28 cellular contexts compared by ENCODE assay signal in the genomic region with DNA sequence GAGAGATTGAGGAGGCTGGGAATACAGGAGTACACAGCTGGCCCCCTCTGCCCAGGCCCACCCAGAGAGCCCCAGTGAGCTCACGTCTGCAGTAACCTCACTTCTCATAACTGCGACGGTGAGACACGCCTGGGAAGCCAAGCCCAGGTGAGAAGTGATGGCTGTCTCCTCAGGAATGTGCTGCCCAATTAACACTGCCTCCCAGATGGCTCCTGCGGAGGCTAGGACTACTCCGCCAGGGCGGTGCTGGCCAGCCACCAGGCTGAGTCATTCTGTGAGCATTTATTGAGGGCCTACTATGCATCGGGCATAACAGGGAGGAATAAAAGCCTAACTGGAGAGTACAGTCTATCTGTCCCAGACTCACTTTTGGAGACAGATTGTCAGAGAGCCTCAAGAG. TPM values are rescaled to one million over a fixed set of nuclear protein-coding genes. Genes with fewer than 3 reads are reported as not detected.
DNase-seq lines count a peak whose midpoint lies in the region; ATAC-seq, FAIRE-seq and TF ChIP-seq lines count a peak whose summit lies in the region.
"Had no signal": no experiment of that assay in that cellular context is flagged by ENCODE, and none has a peak within 500 bp of the region (broad histone marks: within the 10 kb centered on the region; RNA-seq: fewer than 3 reads in every experiment).

No MANE protein-coding gene starts in this region.

- no peak overlapping the region for H3K27ac ChIP-seq in H1 (ENCODE audit: low read depth, low read length)
- no peak overlapping the region for H3K27ac ChIP-seq in lower lobe of right lung
- no peak overlapping the region for H3K27ac ChIP-seq in uterus
- H3K27ac ChIP-seq: dorsolateral prefrontal cortex, right lobe of liver had no signal

- H2AK5ac ChIP-seq in H1 (ENCODE audit: low read depth, low read length): no peak overlapping the region

- TF ChIP-seq POLR2A in H1 (IDR thresholded peaks at IDR 0.05; ENCODE audit: control extremely low read depth in 1 of 2, low read depth in 2 of 2, low read length in 2 of 2) (no peak), uterus (IDR thresholded peaks at IDR 0.05) (no peak)

- no peak overlapping the region for H2AFZ ChIP-seq in H1 (ENCODE audit: low read length)

- H3K36me3 ChIP-seq in H1 (ENCODE audit: control insufficient read depth in 2 of 4, insufficient read depth in 4 of 4, low read length in 3 of 4) (no peaks in the 10 kb centered on the region), lower lobe of right lung (no peaks in the 10 kb centered on the region), uterus (no peaks in the 10 kb centered on the region)
- H3K36me3 ChIP-seq: right lobe of liver had no signal

- peaks cover 14% of the 10 kb centered on the region for H3K4me1 Mint-ChIP-seq in type B pancreatic cell (ENCODE audit: unreplicated experiment)
- peaks cover 12% of the 10 kb centered on the region for H3K4me1 Mint-ChIP-seq in activated CD4-positive, alpha-beta T cell treated with anti-CD3 and anti-CD28 coated beads, Interleukin-2, amount 10 ng/mL, durations not matched to agents 24 days and 14 days
- H3K4me1 Mint-ChIP-seq: central memory CD8-positive, alpha-beta T cell; stimulated activated memory B cell treated with anti-CD40 and anti-IgM and Interleukin-4, amounts not matched to agents 10 μg/mL and 1 μg/mL and 100 μg/mL, for 72 hours had no signal

- H3K79me2 ChIP-seq in H1 (ENCODE audit: control insufficient read depth in 1 of 2, insufficient read depth in 2 of 2, low read length in 2 of 2): no peaks in the 10 kb centered on the region

- H4K5ac ChIP-seq in H1 (ENCODE audit: insufficient read length, low read depth, low read length): no peak overlapping the region

- peak; percentile 9 to 29 for ATAC-seq in lower lobe of right lung
- ATAC-seq: activated CD8-positive, alpha-beta T cell treated with anti-CD3 and anti-CD28 coated beads, Interleukin-2, amount 10 ng/mL, durations not matched to agents 7 days and 5 days; stimulated activated memory B cell treated with anti-CD40 and anti-IgM and Interleukin-4, amounts not matched to agents 10 μg/mL and 1 μg/mL and 100 μg/mL, for 72 hours had no signal

- peaks cover 4% of the 10 kb centered on the region for H3K27me3 Mint-ChIP-seq in type B pancreatic cell
- H3K27me3 Mint-ChIP-seq in activated CD4-positive, alpha-beta T cell treated with anti-CD3 and anti-CD28 coated beads, Interleukin-2, amount 10 ng/mL, durations not matched to agents 24 days and 14 days: peaks cover 14% of the 10 kb centered on the region

- no peak overlapping the region for H2BK120ac ChIP-seq in H1 (replicated peaks; ENCODE audit: low read depth, low read length)

- TF ChIP-seq RAD21 in Ishikawa (IDR thresholded peaks at IDR 0.05; ENCODE audit: low read depth): no peak
- no peak for TF ChIP-seq RAD21 in H1 (IDR thresholded peaks at IDR 0.05 in 1 of 2, conservative IDR thresholded peaks at IDR 0.05 in 1 of 2; ENCODE audit: low read depth in 2 of 2, low read length in 2 of 2)

- H4K91ac ChIP-seq in H1 (replicated peaks; ENCODE audit: insufficient read length, low read length): no peak overlapping the region

- no peaks in the 10 kb centered on the region for H4K20me1 ChIP-seq in H1 (replicated peaks in 1 of 2; ENCODE audit: control insufficient read depth in 1 of 2, insufficient read depth in 2 of 2, low read length in 2 of 2)

- intact Hi-C loops in lower lobe of right lung (cut with DNase I) (no loop called here), uterus (cut with DNase I; ENCODE audit: low total_unique reads) (no loop called here)
- intact Hi-C loops in activated CD4-positive, alpha-beta T cell treated with anti-CD3 and anti-CD28 coated beads, Interleukin-2, amount 10 ng/mL, durations not matched to agents 24 days and 14 days (cut with micrococcal nuclease): no loop called here

- H3K27ac Mint-ChIP-seq in type B pancreatic cell: peak overlapping the region; percentile 65
- no peak overlapping the region for H3K27ac Mint-ChIP-seq in activated CD4-positive, alpha-beta T cell treated with anti-CD3 and anti-CD28 coated beads, Interleukin-2, amount 10 ng/mL, durations not matched to agents 24 days and 14 days
- H3K27ac Mint-ChIP-seq: activated CD8-positive, alpha-beta T cell treated with anti-CD3 and anti-CD28 coated beads, Interleukin-2, amount 10 ng/mL, durations not matched to agents 7 days and 5 days; H9; progenitor cell of endocrine pancreas; stimulated activated memory B cell treated with anti-CD40 and anti-IgM and Interleukin-4, amounts not matched to agents 10 μg/mL and 1 μg/mL and 100 μg/mL, for 72 hours; T-helper 1 cell treated with Interleukin-12 subunit alpha and Interleukin-12 subunit beta and Interleukin-4 antibody, amounts not matched to agents 30 μg/mL and 1 μg/mL, for 36 hours had no signal

- CTCF ChIA-PET in H1 (lab: Charles Lee; ENCODE audit: partially characterized antibody): interaction anchor here (0.9 to 8.1 kb wide), 9 partner anchors 9 to 238 kb away, joined by 3 to 82 read pairs (median 4); a partner anchor contains a TSS

- H3K14ac ChIP-seq in H1 (ENCODE audit: insufficient read length): no peak overlapping the region

- no peak for TF ChIP-seq EP300 in Ishikawa (IDR thresholded peaks at IDR 0.05; ENCODE audit: borderline replicate concordance)
- no peak for TF ChIP-seq EP300 in H1 (IDR thresholded peaks at IDR 0.05; ENCODE audit: borderline replicate concordance in 1 of 2, low read depth in 2 of 2, low read length in 2 of 2)

- no peak overlapping the region for H2BK20ac ChIP-seq in H1 (ENCODE audit: low read length)

- H3K4me3 ChIP-seq in H1 (ENCODE audit: extremely low read depth in 1 of 4, insufficient read depth in 2 of 4, low read depth in 3 of 4, low read length in 4 of 4) (no peak overlapping the region), lower lobe of right lung (no peak overlapping the region), uterus (no peak overlapping the region)
- H3K4me3 ChIP-seq: dorsolateral prefrontal cortex, right lobe of liver had no signal

- H3K23me2 ChIP-seq in H1 (ENCODE audit: low read depth, low read length): no peaks in the 10 kb centered on the region

- H3K27me3 ChIP-seq in H1 (replicated peaks in 1 of 4; ENCODE audit: control insufficient read depth in 3 of 4, extremely low read depth in 1 of 4, insufficient read depth in 3 of 4, low read length in 3 of 4): no peaks in the 10 kb centered on the region
- no peaks in the 10 kb centered on the region for H3K27me3 ChIP-seq in lower lobe of right lung (ENCODE audit: low read depth)
- no peaks in the 10 kb centered on the region for H3K27me3 ChIP-seq in uterus
- H3K27me3 ChIP-seq: right lobe of liver had no signal

- DNase-seq in H1 (ENCODE audit: low read depth in 1 of 2, low spot score in 2 of 2) (no peak), lower lobe of right lung (no peak), type B pancreatic cell (ENCODE audit: extremely low spot score, unreplicated experiment) (no peak), T1000 (lab: John Stamatoyannopoulos, UW) (no peak), uterus (no peak)
- DNase-seq in activated CD4-positive, alpha-beta T cell treated with anti-CD3 and anti-CD28 coated beads, Interleukin-2, amount 10 ng/mL, durations not matched to agents 24 days and 14 days: no peak
- DNase-seq: activated CD4-positive, alpha-beta T cell treated with anti-CD3 and anti-CD28 coated beads for 1 hour; activated CD8-positive, alpha-beta T cell treated with anti-CD3 and anti-CD28 coated beads, Interleukin-2, amount 10 ng/mL, durations not matched to agents 7 days and 5 days; dorsolateral prefrontal cortex; H9; KG1; kidney; NCI-H1436 treated with DMSO at 0.1 percent for 48 hours; NCI-H2107; NCI-H446; NCI-H82; right lobe of liver; SK-N-SH; stimulated activated CD4-positive, alpha-beta T cell treated with anti-CD3 and anti-CD28 coated beads, Interleukin-4, amount 100 ng/mL, for 4 hours; substantia nigra had no signal

- H3K18ac ChIP-seq in H1 (ENCODE audit: extremely low read depth, low read length): no peak overlapping the region

- H3K9me3 Mint-ChIP-seq in type B pancreatic cell: no peaks in the 10 kb centered on the region
- H3K9me3 Mint-ChIP-seq in activated CD4-positive, alpha-beta T cell treated with anti-CD3 and anti-CD28 coated beads, Interleukin-2, amount 10 ng/mL, durations not matched to agents 24 days and 14 days: peaks cover 5% of the 10 kb centered on the region
- H3K9me3 Mint-ChIP-seq: central memory CD8-positive, alpha-beta T cell; stimulated activated memory B cell treated with anti-CD40 and anti-IgM and Interleukin-4, amounts not matched to agents 10 μg/mL and 1 μg/mL and 100 μg/mL, for 72 hours had no signal

- H3K36me3 Mint-ChIP-seq in type B pancreatic cell: no peaks in the 10 kb centered on the region
- peaks cover 3% of the 10 kb centered on the region for H3K36me3 Mint-ChIP-seq in activated CD4-positive, alpha-beta T cell treated with anti-CD3 and anti-CD28 coated beads, Interleukin-2, amount 10 ng/mL, durations not matched to agents 24 days and 14 days (ENCODE audit: low read depth)
- H3K36me3 Mint-ChIP-seq: stimulated activated memory B cell treated with anti-CD40 and anti-IgM and Interleukin-4, amounts not matched to agents 10 μg/mL and 1 μg/mL and 100 μg/mL, for 72 hours had no signal

- H3K79me1 ChIP-seq in H1 (ENCODE audit: low read depth, low read length): no peaks in the 10 kb centered on the region

- H3K9ac ChIP-seq in H1 (replicated peaks in 1 of 4; ENCODE audit: extremely low read depth in 1 of 4, low read depth in 3 of 4, low read length in 3 of 4): no peak overlapping the region
- H3K9ac ChIP-seq: SK-N-SH had no signal

- H2BK12ac ChIP-seq in H1 (ENCODE audit: low read depth, low read length): no peak overlapping the region

- POLR2A ChIA-PET in H1 (lab: Charles Lee; ENCODE audit: partially characterized antibody): no interaction called here

- peaks cover 17% of the 10 kb centered on the region in 2 experiments for H3K9me3 ChIP-seq in H1 (ENCODE audit: insufficient read depth in 2 of 2, low read depth in 1 of 2, low read length in 1 of 2)
- H3K9me3 ChIP-seq in lower lobe of right lung: no peaks in the 10 kb centered on the region
- no peaks in the 10 kb centered on the region for H3K9me3 ChIP-seq in uterus
- H3K9me3 ChIP-seq: right lobe of liver, SK-N-SH had no signal

- H3K4me2 ChIP-seq in H1 (ENCODE audit: insufficient read depth in 1 of 2, low read depth in 2 of 2, low read length in 2 of 2): no peak overlapping the region
- H3K4me2 ChIP-seq: SK-N-SH had no signal

- no peak overlapping the region for H3K56ac ChIP-seq in H1 (replicated peaks; ENCODE audit: insufficient read length, low read depth, low read length)

- H3K23ac ChIP-seq in H1 (ENCODE audit: insufficient read length): no peak overlapping the region

- H2BK15ac ChIP-seq in H1 (ENCODE audit: low read length): no peak overlapping the region

- TF ChIP-seq CTCF in H1 (IDR thresholded peaks at IDR 0.05; ENCODE audit: control extremely low read depth in 1 of 3, insufficient read depth in 1 of 3, low read depth in 1 of 3, low read length in 3 of 3) (no peak), lower lobe of right lung (IDR thresholded peaks at IDR 0.05) (no peak), type B pancreatic cell (conservative IDR thresholded peaks at IDR 0.05) (no peak), uterus (IDR thresholded peaks at IDR 0.05) (no peak)

- H3K4me1 ChIP-seq in H1 (replicated peaks in 1 of 4; ENCODE audit: control insufficient read depth in 3 of 4, insufficient read depth in 4 of 4, low read length in 3 of 4) (no peaks in the 10 kb centered on the region; a peak in 1 of 7 replicates), lower lobe of right lung (peaks cover 4% of the 10 kb centered on the region), uterus (no peaks in the 10 kb centered on the region)

- H4K8ac ChIP-seq in H1 (ENCODE audit: extremely low read depth, insufficient read depth, low read length): peak overlapping the region; percentile 22; the same call in 1 of the 2 replicates

- H3K4ac ChIP-seq in H1 (replicated peaks; ENCODE audit: insufficient read length, low read depth, low read length): no peak overlapping the region

- FAIRE-seq in H1 (lab: Jason Lieb, UNC): no peak
- FAIRE-seq: HTR-8/SVneo, kidney had no signal

- no peak overlapping the region for H3K4me3 Mint-ChIP-seq in type B pancreatic cell
- H3K4me3 Mint-ChIP-seq in activated CD4-positive, alpha-beta T cell treated with anti-CD3 and anti-CD28 coated beads, Interleukin-2, amount 10 ng/mL, durations not matched to agents 24 days and 14 days: no peak overlapping the region
- H3K4me3 Mint-ChIP-seq: activated CD8-positive, alpha-beta T cell treated with anti-CD3 and anti-CD28 coated beads, Interleukin-2, amount 10 ng/mL, durations not matched to agents 7 days and 5 days; central memory CD8-positive, alpha-beta T cell; H9; stimulated activated memory B cell treated with anti-CD40 and anti-IgM and Interleukin-4, amounts not matched to agents 10 μg/mL and 1 μg/mL and 100 μg/mL, for 72 hours; T-helper 1 cell treated with Interleukin-12 subunit alpha and Interleukin-12 subunit beta and Interleukin-4 antibody, amounts not matched to agents 30 μg/mL and 1 μg/mL, for 36 hours had no signal

- no peak overlapping the region for H2BK5ac ChIP-seq in H1 (ENCODE audit: low read depth, low read length)

- WGBS in H1 (ENCODE audit: extremely low coverage in 1 of 2, insufficient coverage in 1 of 2, insufficient read length in 1 of 2, insufficient replicate concordance in 2 of 2, low coverage in 1 of 2, low lambda C conversion rate in 2 of 2, missing lambda C conversion rate in 1 of 2), 2 experiments: 96% methylated on average over 8 of the region's 8 CpGs; no CpG with 5 or more reads in 1 of the 2 experiments

RNA-seq across cellular contexts. Expression of a gene that starts 9.3 kb away (rescaled TPM):
- total RNA-seq in H1 (2021; fragmentation: NEBNext Ultra II Directional; extraction: Animal tissue kit (Norgen Biotek cat#: 25700)): 36.6 and 37.0 TPM in 2 replicates
- polyA plus RNA-seq in H1 (2011; rRNA removed): 35.7 and 45.3 TPM in 2 replicates
- 50.0 TPM for polyA plus RNA-seq in H1 (2011; cell fraction: cytosol; rRNA removed)
- 47.3 TPM for polyA plus RNA-seq in H1 (2011; cell fraction: nucleus; rRNA removed)
- 30.0 to 40.7 TPM (median 38.1 TPM) in 4 replicates for polyA plus RNA-seq in H1 (2012, experiment 1 of 2)
- polyA plus RNA-seq in H1 (2012, experiment 2 of 2): 22.3 TPM
- 29.9 TPM for polyA plus RNA-seq in H1 (2013, experiment 1 of 2)
- polyA plus RNA-seq in H1 (2013, experiment 2 of 2): 32.5 TPM
- 64.9 and 98.9 TPM in 2 replicates for polyA minus RNA-seq in H1 (2011; rRNA and poly(A)+ RNA removed)
- polyA minus RNA-seq in H1 (2011; cell fraction: cytosol; rRNA and poly(A)+ RNA removed): 23.5 TPM
- polyA minus RNA-seq in H1 (2011; cell fraction: nucleus; rRNA and poly(A)+ RNA removed): 34.8 TPM
- total RNA-seq in lower lobe of right lung (39.3 TPM), type B pancreatic cell (ENCODE audit: low replicate concordance) (76.7 and 77.1 TPM in 2 replicates), uterus (100 to 1,000 TPM in 1 of 4 donors, 10 to 100 TPM in 3; 54.9 to 157 (median 77.6) TPM)
- 155 and 162 TPM in 2 replicates for total RNA-seq in activated CD4-positive, alpha-beta T cell treated with anti-CD3 and anti-CD28 coated beads, Interleukin-2, amount 10 ng/mL, durations not matched to agents 24 days and 14 days

RNA-seq across cellular contexts. Expression of a gene that starts 49.3 kb away (rescaled TPM):
- 0.34 and 0.65 TPM in 2 replicates for total RNA-seq in H1 (2021; fragmentation: NEBNext Ultra II Directional; extraction: Animal tissue kit (Norgen Biotek cat#: 25700))
- 0.44 and 0.58 TPM in 2 replicates for polyA plus RNA-seq in H1 (2011; rRNA removed)
- 0.23 TPM for polyA plus RNA-seq in H1 (2011; cell fraction: cytosol; rRNA removed)
- 0.33 TPM for polyA plus RNA-seq in H1 (2011; cell fraction: nucleus; rRNA removed)
- polyA plus RNA-seq in H1 (2012, experiment 1 of 2): 0.14 to 0.27 TPM (median 0.23 TPM) in 4 replicates
- polyA plus RNA-seq in H1 (2012, experiment 2 of 2): 0.08 TPM
- 0.28 TPM for polyA plus RNA-seq in H1 (2013, experiment 1 of 2)
- 0.24 TPM for polyA plus RNA-seq in H1 (2013, experiment 2 of 2)
- polyA minus RNA-seq in H1 (2011; rRNA and poly(A)+ RNA removed): 0.66 and 0.83 TPM in 2 replicates
- polyA minus RNA-seq in H1 (2011; cell fraction: cytosol; rRNA and poly(A)+ RNA removed): 0.44 TPM
- polyA minus RNA-seq in H1 (2011; cell fraction: nucleus; rRNA and poly(A)+ RNA removed): 0.60 TPM
- 24.3 TPM for total RNA-seq in lower lobe of right lung
- total RNA-seq in type B pancreatic cell (ENCODE audit: low replicate concordance): 0.77 and 1.5 TPM in 2 replicates
- 267 and 277 TPM in 2 replicates for total RNA-seq in activated CD4-positive, alpha-beta T cell treated with anti-CD3 and anti-CD28 coated beads, Interleukin-2, amount 10 ng/mL, durations not matched to agents 24 days and 14 days
- total RNA-seq in uterus: 1 to 10 TPM in 1 of 4 donors, under 1 TPM in 3; 0.26 to 2.0 (median 0.49) TPM
- total RNA-seq: lung microvascular endothelial cell had no signal

RNA-seq across cellular contexts. Expression of a gene that starts 50.2 kb away (rescaled TPM):
- 11.7 and 14.6 TPM in 2 replicates for total RNA-seq in H1 (2021; fragmentation: NEBNext Ultra II Directional; extraction: Animal tissue kit (Norgen Biotek cat#: 25700))
- polyA plus RNA-seq in H1 (2011; rRNA removed): 4.2 and 8.8 TPM in 2 replicates
- polyA plus RNA-seq in H1 (2011; cell fraction: cytosol; rRNA removed): 6.4 TPM
- 34.3 TPM for polyA plus RNA-seq in H1 (2011; cell fraction: nucleus; rRNA removed)
- 7.3 to 9.9 TPM (median 8.3 TPM) in 4 replicates for polyA plus RNA-seq in H1 (2012, experiment 1 of 2)
- polyA plus RNA-seq in H1 (2012, experiment 2 of 2): 8.6 TPM
- polyA plus RNA-seq in H1 (2013, experiment 1 of 2): 10.3 TPM
- polyA plus RNA-seq in H1 (2013, experiment 2 of 2): 8.7 TPM
- 2.9 and 5.7 TPM in 2 replicates for polyA minus RNA-seq in H1 (2011; rRNA and poly(A)+ RNA removed)
- polyA minus RNA-seq in H1 (2011; cell fraction: cytosol; rRNA and poly(A)+ RNA removed): 7.3 TPM
- 7.9 TPM for polyA minus RNA-seq in H1 (2011; cell fraction: nucleus; rRNA and poly(A)+ RNA removed)
- total RNA-seq in lower lobe of right lung (not detected), type B pancreatic cell (ENCODE audit: low replicate concordance) (195 and 227 TPM in 2 replicates), uterus (1 to 10 TPM in 1 of 4 donors, under 1 TPM in 1, not detected in 2; 0.15 to 1.9 TPM)
- total RNA-seq in activated CD4-positive, alpha-beta T cell treated with anti-CD3 and anti-CD28 coated beads, Interleukin-2, amount 10 ng/mL, durations not matched to agents 24 days and 14 days: 0.07 TPM in 1 of 2 replicates, not detected in the other
- total RNA-seq: activated CD8-positive, alpha-beta T cell treated with anti-CD3 and anti-CD28 coated beads, Interleukin-2, amount 10 ng/mL, durations not matched to agents 7 days and 5 days; kidney; lung microvascular endothelial cell; right lobe of liver had no signal
- polyA plus RNA-seq: urinary bladder had no signal

Comparison
In these comparisons a context has a peak if more than half of its experiments do, and no peak if none do; other contexts are left out.
1. RNA of a gene that starts 49.3 kb away (total RNA-seq): 267 to 277 TPM in activated CD4-positive, alpha-beta T cell treated with anti-CD3 and anti-CD28 coated beads, Interleukin-2, amount 10 ng/mL, durations not matched to agents 24 days and 14 days; 24.3 TPM in lower lobe of right lung (single experiment), 0.77 to 1.5 TPM in type B pancreatic cell, 0.26 to 2.0 TPM in uterus and 0.34 to 0.65 TPM in H1; every median in the first group is over 10 times any median in the second.
2. RNA of a gene that starts 50.2 kb away (total RNA-seq): 195 to 227 TPM in type B pancreatic cell; 11.7 to 14.6 TPM in H1, 0.15 to 1.9 TPM in uterus, 0.07 TPM in activated CD4-positive, alpha-beta T cell treated with anti-CD3 and anti-CD28 coated beads, Interleukin-2, amount 10 ng/mL, durations not matched to agents 24 days and 14 days and not detected in lower lobe of right lung (single experiment); every median in the first group is over 10 times any median in the second.